ENCODE assay signal across 21 cellular contexts in the genomic region with DNA sequence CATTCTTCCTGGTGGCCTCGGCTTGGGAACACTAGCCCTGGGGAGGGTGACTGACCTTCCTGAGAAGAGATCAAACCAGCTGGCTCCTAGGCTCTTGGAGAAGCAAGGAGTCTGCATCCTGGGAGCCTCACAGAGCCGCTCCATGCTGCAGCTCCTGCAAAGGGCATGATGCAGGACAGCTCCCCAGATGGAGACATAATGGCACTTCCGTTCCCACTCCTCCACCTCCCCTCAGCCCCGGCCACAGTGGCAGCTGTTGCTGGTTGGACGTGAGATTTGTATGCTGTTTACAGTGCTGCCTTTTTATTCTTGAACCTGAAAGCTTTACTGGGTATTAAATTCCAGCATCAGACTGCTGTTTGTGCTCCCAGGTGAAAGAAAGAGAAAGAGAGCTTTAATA.
"Had no signal": no experiment of that assay in that cellular context is flagged by ENCODE, and none has a peak within 500 bp of the region (broad histone marks: within the 10 kb centered on the region; RNA-seq: fewer than 3 reads in every experiment).

No MANE protein-coding gene starts in this region.

- DNase-seq: activated CD4-positive, alpha-beta memory T cell treated with anti-CD3 and anti-CD28 coated beads for 36 hours; activated CD4-positive, alpha-beta T cell treated with anti-CD3 and anti-CD28 coated beads for 48 hours; activated naive CD4-positive, alpha-beta T cell treated with Interleukin-2 at 50 U/mL for 16 hours; activated naive CD8-positive, alpha-beta T cell treated with anti-CD3 and anti-CD28 coated beads, Interleukin-2, amount 10 ng/mL, durations not matched to agents 7 days and 5 days; activated T-cell treated with anti-CD3 and anti-CD28 coated beads, Interleukin-2, amount 50 U/mL, for 48 hours; amniotic stem cell; colonic mucosa; esophagus squamous epithelium; heart left ventricle; nephron progenitor cell; posterior cingulate gyrus; right lobe of liver; small intestine; stimulated activated CD4-positive, alpha-beta T cell treated with anti-CD3 and anti-CD28 coated beads, Interleukin-15, amount 100 ng/mL, for 24 hours; stimulated activated naive B cell treated with anti-CD40 and anti-IgM and Interleukin-4, amounts not matched to agents 10 μg/mL and 1 μg/mL and 100 μg/mL, for 72 hours; T1000; testis had no signal

- H3K9me3 ChIP-seq: colonic mucosa, esophagus squamous epithelium, gastroesophageal sphincter, heart left ventricle, right lobe of liver, testis, vagina had no signal

- H3K27me3 ChIP-seq: colonic mucosa, gastroesophageal sphincter, right lobe of liver, testis, vagina had no signal

- H3K27ac ChIP-seq: colonic mucosa, esophagus squamous epithelium, gastroesophageal sphincter, heart left ventricle, right lobe of liver, testis, vagina had no signal

- H3K9me3 Mint-ChIP-seq: activated CD4-positive, alpha-beta memory T cell treated with anti-CD3 and anti-CD28 coated beads for 36 hours; activated naive CD8-positive, alpha-beta T cell treated with anti-CD3 and anti-CD28 coated beads, Interleukin-2, amount 10 ng/mL, durations not matched to agents 7 days and 5 days; memory B cell; nephron progenitor cell; stimulated activated naive B cell treated with anti-CD40 and anti-IgM and Interleukin-4, amounts not matched to agents 10 μg/mL and 1 μg/mL and 100 μg/mL, for 72 hours; type B pancreatic cell had no signal

- H3K4me3 Mint-ChIP-seq: activated CD4-positive, alpha-beta memory T cell treated with anti-CD3 and anti-CD28 coated beads for 36 hours; activated naive CD8-positive, alpha-beta T cell treated with anti-CD3 and anti-CD28 coated beads, Interleukin-2, amount 10 ng/mL, durations not matched to agents 7 days and 5 days; memory B cell; nephron progenitor cell; stimulated activated naive B cell treated with anti-CD40 and anti-IgM and Interleukin-4, amounts not matched to agents 10 μg/mL and 1 μg/mL and 100 μg/mL, for 72 hours; type B pancreatic cell had no signal

- H3K36me3 Mint-ChIP-seq: activated CD4-positive, alpha-beta memory T cell treated with anti-CD3 and anti-CD28 coated beads for 36 hours; activated naive CD8-positive, alpha-beta T cell treated with anti-CD3 and anti-CD28 coated beads, Interleukin-2, amount 10 ng/mL, durations not matched to agents 7 days and 5 days; memory B cell; stimulated activated naive B cell treated with anti-CD40 and anti-IgM and Interleukin-4, amounts not matched to agents 10 μg/mL and 1 μg/mL and 100 μg/mL, for 72 hours; type B pancreatic cell had no signal

- H3K36me3 ChIP-seq: colonic mucosa, esophagus squamous epithelium, gastroesophageal sphincter, heart left ventricle, right lobe of liver, vagina had no signal

- ATAC-seq: gastroesophageal sphincter; heart left ventricle; right lobe of liver; stimulated activated naive B cell treated with anti-CD40 and anti-IgM and Interleukin-4, amounts not matched to agents 10 μg/mL and 1 μg/mL and 100 μg/mL, for 72 hours had no signal

- H3K4me3 ChIP-seq: colonic mucosa, esophagus squamous epithelium, gastroesophageal sphincter, heart left ventricle, right lobe of liver, testis, vagina had no signal

- H3K27ac Mint-ChIP-seq: activated CD4-positive, alpha-beta memory T cell treated with anti-CD3 and anti-CD28 coated beads for 36 hours; activated naive CD8-positive, alpha-beta T cell treated with anti-CD3 and anti-CD28 coated beads, Interleukin-2, amount 10 ng/mL, durations not matched to agents 7 days and 5 days; memory B cell; nephron progenitor cell; stimulated activated naive B cell treated with anti-CD40 and anti-IgM and Interleukin-4, amounts not matched to agents 10 μg/mL and 1 μg/mL and 100 μg/mL, for 72 hours; type B pancreatic cell had no signal

- H3K4me1 Mint-ChIP-seq: activated naive CD8-positive, alpha-beta T cell treated with anti-CD3 and anti-CD28 coated beads, Interleukin-2, amount 10 ng/mL, durations not matched to agents 7 days and 5 days; memory B cell; stimulated activated naive B cell treated with anti-CD40 and anti-IgM and Interleukin-4, amounts not matched to agents 10 μg/mL and 1 μg/mL and 100 μg/mL, for 72 hours had no signal
